In genomic region chr10:129854796-129855705, GRCh38 we compare ENCODE assay signal across 27 cellular contexts.
"Had no signal": no experiment of that assay in that cellular context is flagged by ENCODE, and none has a peak within 500 bp of the region (broad histone marks: within the 10 kb centered on the region; RNA-seq: fewer than 3 reads in every experiment).

No MANE protein-coding gene starts in this region.

- H3K36me3 Mint-ChIP-seq: activated naive CD8-positive, alpha-beta T cell; mesothelial cell of epicardium; naive B cell; stimulated activated effector memory CD8-positive, alpha-beta T cell treated with anti-CD3 and anti-CD28 coated beads, Interleukin-12 subunit alpha, Interleukin-12 subunit beta, amount 100 ng/mL, for 72 hours had no signal

- H3K9me3 ChIP-seq: body of pancreas, colonic mucosa, thoracic aorta had no signal

- H2AFZ ChIP-seq: parathyroid adenoma had no signal

- H3K4me1 Mint-ChIP-seq: naive B cell; stimulated activated effector memory CD8-positive, alpha-beta T cell treated with anti-CD3 and anti-CD28 coated beads, Interleukin-12 subunit alpha, Interleukin-12 subunit beta, amount 100 ng/mL, for 72 hours had no signal

- H3K4me1 ChIP-seq: colonic mucosa, parathyroid adenoma had no signal

- H3K27me3 ChIP-seq: body of pancreas, colonic mucosa had no signal

- H3K27ac Mint-ChIP-seq: activated naive CD8-positive, alpha-beta T cell; activated T-cell treated with anti-CD3 and anti-CD28 coated beads, Interleukin-2, amount 50 U/mL, for 72 hours; mesothelial cell of epicardium; naive B cell; stimulated activated effector memory CD8-positive, alpha-beta T cell treated with anti-CD3 and anti-CD28 coated beads, Interleukin-12 subunit alpha, Interleukin-12 subunit beta, amount 100 ng/mL, for 72 hours; stimulated activated naive CD8-positive, alpha-beta T cell treated with anti-CD3 and anti-CD28 coated beads, Interleukin-15, Interleukin-2, amounts not matched to agents 100 ng/mL and 50 ng/mL, for 24 hours had no signal

- H3K4me3 ChIP-seq: body of pancreas, colonic mucosa, dorsolateral prefrontal cortex, gastroesophageal sphincter, thoracic aorta had no signal

- DNase-seq: activated CD4-positive, alpha-beta T cell treated with anti-CD3 and anti-CD28 coated beads for 4 hours; activated CD4-positive, alpha-beta T cell treated with anti-CD3 and anti-CD28 coated beads, Interleukin-2, amount 50 U/mL, for 4 hours; activated naive CD4-positive, alpha-beta T cell; activated T-cell treated with anti-CD3 and anti-CD28 coated beads for 4 hours; activated T-cell treated with anti-CD3 and anti-CD28 coated beads, Interleukin-2, amount 50 U/mL, for 72 hours; body of pancreas; colonic mucosa; dorsolateral prefrontal cortex; effector memory CD4-positive, alpha-beta T cell; erythroblast; hippocampal formation; left cardiac atrium; left ventricle myocardium superior; mammary epithelial cell; naive B cell; nucleus accumbens; right cardiac atrium; stimulated activated CD4-positive, alpha-beta T cell treated with anti-CD3 and anti-CD28 coated beads, Interleukin-4, amount 100 ng/mL, for 1 hour; T-helper 1 cell; trophoblast cell had no signal

- H3K4me3 Mint-ChIP-seq: activated naive CD8-positive, alpha-beta T cell; activated T-cell treated with anti-CD3 and anti-CD28 coated beads, Interleukin-2, amount 50 U/mL, for 72 hours; mesothelial cell of epicardium; naive B cell; stimulated activated effector memory CD8-positive, alpha-beta T cell treated with anti-CD3 and anti-CD28 coated beads, Interleukin-12 subunit alpha, Interleukin-12 subunit beta, amount 100 ng/mL, for 72 hours; stimulated activated naive CD8-positive, alpha-beta T cell treated with anti-CD3 and anti-CD28 coated beads, Interleukin-15, Interleukin-2, amounts not matched to agents 100 ng/mL and 50 ng/mL, for 24 hours had no signal

- ATAC-seq: activated T-cell treated with anti-CD3 and anti-CD28 coated beads, Interleukin-2, amount 50 U/mL, for 72 hours; body of pancreas; gastroesophageal sphincter; left cardiac atrium; left ventricle myocardium superior; right cardiac atrium; stimulated activated effector memory CD8-positive, alpha-beta T cell treated with anti-CD3 and anti-CD28 coated beads, Interleukin-12 subunit alpha, Interleukin-12 subunit beta, amount 100 ng/mL, for 72 hours had no signal

- H3K9me3 Mint-ChIP-seq: activated T-cell treated with anti-CD3 and anti-CD28 coated beads, Interleukin-2, amount 50 U/mL, for 72 hours; stimulated activated effector memory CD8-positive, alpha-beta T cell treated with anti-CD3 and anti-CD28 coated beads, Interleukin-12 subunit alpha, Interleukin-12 subunit beta, amount 100 ng/mL, for 72 hours; stimulated activated naive CD8-positive, alpha-beta T cell treated with anti-CD3 and anti-CD28 coated beads, Interleukin-15, Interleukin-2, amounts not matched to agents 100 ng/mL and 50 ng/mL, for 24 hours had no signal

- H3K36me3 ChIP-seq: colonic mucosa, gastroesophageal sphincter, thoracic aorta had no signal

- H3K9ac ChIP-seq: parathyroid adenoma had no signal

- H3K27me3 Mint-ChIP-seq: stimulated activated naive CD8-positive, alpha-beta T cell treated with anti-CD3 and anti-CD28 coated beads, Interleukin-15, Interleukin-2, amounts not matched to agents 100 ng/mL and 50 ng/mL, for 24 hours had no signal

- H3K27ac ChIP-seq: body of pancreas, colonic mucosa, dorsolateral prefrontal cortex, gastroesophageal sphincter, parathyroid adenoma, thoracic aorta had no signal
